20 cellular contexts compared by ENCODE assay signal in genomic region chrX:17579021-17579420, GRCh38.
"Had no signal": no experiment of that assay in that cellular context is flagged by ENCODE, and none has a peak within 500 bp of the region (broad histone marks: within the 10 kb centered on the region; RNA-seq: fewer than 3 reads in every experiment).

No MANE protein-coding gene starts in this region.

- H3K4me1 Mint-ChIP-seq: activated naive CD4-positive, alpha-beta T cell treated with anti-CD3 and anti-CD28 coated beads, Interleukin-2, amount 50 U/mL, for 24 hours had no signal

- DNase-seq: activated gamma-delta T cell treated with Interleukin-2 at 50 U/mL for 16 hours; activated T-cell treated with anti-CD3 and anti-CD28 coated beads, Interleukin-2, amount 50 U/mL, for 1 hour; cerebellar nuclear complex; dermis blood vessel endothelial cell; effector CD8-positive, alpha-beta T cell; erythroblast; foreskin melanocyte; hippocampal formation; left ventricle myocardium inferior; midbrain; nephron progenitor cell; right cardiac atrium; stimulated activated CD4-positive, alpha-beta T cell treated with anti-CD3 and anti-CD28 coated beads, Interleukin-12 subunit alpha, Interleukin-12 subunit beta, amount 100 ng/mL, for 4 hours; stimulated activated CD4-positive, alpha-beta T cell treated with anti-CD3 and anti-CD28 coated beads, Interleukin-4, amount 100 ng/mL, for 4 hours; stimulated activated naive CD8-positive, alpha-beta T cell treated with anti-CD3 and anti-CD28 coated beads, Interleukin-15, Interleukin-2, amounts not matched to agents 100 U/mL and 50 U/mL, for 24 hours; T-helper 1 cell; T-helper 9 cell had no signal

- H3K9ac ChIP-seq: parathyroid adenoma had no signal

- H3K4me3 Mint-ChIP-seq: activated naive CD4-positive, alpha-beta T cell treated with anti-CD3 and anti-CD28 coated beads, Interleukin-2, amount 50 U/mL, for 24 hours; nephron progenitor cell; WTC11 had no signal

- H3K36me3 ChIP-seq: left ventricle myocardium inferior had no signal

- H2AFZ ChIP-seq: parathyroid adenoma had no signal

- H3K36me3 Mint-ChIP-seq: activated naive CD4-positive, alpha-beta T cell treated with anti-CD3 and anti-CD28 coated beads, Interleukin-2, amount 50 U/mL, for 24 hours; WTC11 had no signal

- ATAC-seq: right cardiac atrium; stimulated activated naive CD8-positive, alpha-beta T cell treated with anti-CD3 and anti-CD28 coated beads, Interleukin-15, Interleukin-2, amounts not matched to agents 100 U/mL and 50 U/mL, for 24 hours; WTC11 had no signal

- H3K9me3 ChIP-seq: left ventricle myocardium inferior had no signal

- H3K27ac ChIP-seq: left ventricle myocardium inferior, parathyroid adenoma had no signal

- H3K4me3 ChIP-seq: left ventricle myocardium inferior had no signal

- H3K9me3 Mint-ChIP-seq: activated naive CD4-positive, alpha-beta T cell treated with anti-CD3 and anti-CD28 coated beads, Interleukin-2, amount 50 U/mL, for 24 hours; WTC11 had no signal

- H3K79me2 ChIP-seq: parathyroid adenoma had no signal

- H3K27ac Mint-ChIP-seq: activated naive CD4-positive, alpha-beta T cell treated with anti-CD3 and anti-CD28 coated beads, Interleukin-2, amount 50 U/mL, for 24 hours; WTC11 had no signal

- H3K4me1 ChIP-seq: parathyroid adenoma had no signal
